ENCODE assay signal across 8 cellular contexts in genomic region chr20:19976595-19977372, GRCh38. TPM values are rescaled to one million over a fixed set of nuclear protein-coding genes. Genes with fewer than 3 reads are reported as not detected.
DNase-seq lines count a peak whose midpoint lies in the region; ATAC-seq and TF ChIP-seq lines count a peak whose summit lies in the region.

No MANE protein-coding gene starts in this region.

- POLR2A ChIA-PET in BJ (lab: Charles Lee): interaction anchor here (0.5 to 1.3 kb wide), 6 partner anchors 9 to 153 kb away, joined by 4 to 11 read pairs (median 4); partner anchors contain the start of gene NAA20

- H3K9me3 ChIP-seq in Peyer's patch: no peaks in the 10 kb centered on the region
- no peaks in the 10 kb centered on the region for H3K9me3 ChIP-seq in esophagus muscularis mucosa
- H3K9me3 ChIP-seq in neuronal stem cell (replicated peaks in 1 of 2; ENCODE audit: control insufficient read depth in 2 of 2, insufficient read depth in 1 of 2, low read depth in 1 of 2, low read length in 2 of 2): peaks cover 0 to 12% of the 10 kb centered on the region in 2 donors

- H3K4me3 ChIP-seq in BJ (ENCODE audit: low read depth, low read length): peak overlapping the region; percentile 82
- peak overlapping the region in 2 of 4 donors; percentile 8 to 51 for H3K4me3 ChIP-seq in Peyer's patch
- peak overlapping the region; percentile 60 to 66 (median 64) for H3K4me3 ChIP-seq in esophagus muscularis mucosa
- H3K4me3 ChIP-seq in neuronal stem cell (ENCODE audit: low read length in 2 of 2): no peak overlapping the region

- no peak overlapping the region for H2AFZ ChIP-seq in neuronal stem cell (ENCODE audit: low read length)

- no peak overlapping the region for H3K9ac ChIP-seq in neuronal stem cell (ENCODE audit: low read depth, low read length, poor library complexity)

- no peak overlapping the region for H4K8ac ChIP-seq in neuronal stem cell (ENCODE audit: low read depth, low read length)

- TF ChIP-seq POLR2A in Peyer's patch (IDR thresholded peaks at IDR 0.05): no peak
- TF ChIP-seq POLR2A in esophagus muscularis mucosa (IDR thresholded peaks at IDR 0.05; ENCODE audit: low read depth): no peak

- no peak overlapping the region for H2BK120ac ChIP-seq in neuronal stem cell (ENCODE audit: low read depth, low read length)

- H3K14ac ChIP-seq in neuronal stem cell (ENCODE audit: low read length): no peak overlapping the region

- no peaks in the 10 kb centered on the region for H3K27me3 ChIP-seq in BJ (ENCODE audit: control insufficient read depth, insufficient read depth, low read length)
- no peaks in the 10 kb centered on the region for H3K27me3 ChIP-seq in Peyer's patch
- no peaks in the 10 kb centered on the region for H3K27me3 ChIP-seq in esophagus muscularis mucosa
- peaks cover 0 to 11% (median 0%) of the 10 kb centered on the region in 3 experiments for H3K27me3 ChIP-seq in neuronal stem cell (ENCODE audit: control insufficient read depth in 3 of 3, insufficient read depth in 3 of 3, low read depth in 1 of 3, low read length in 3 of 3)

- no peak overlapping the region for H3K18ac ChIP-seq in neuronal stem cell (ENCODE audit: low read length)

- no peak overlapping the region for H2BK12ac ChIP-seq in neuronal stem cell (ENCODE audit: low read length)

- no peak overlapping the region for H2AK5ac ChIP-seq in neuronal stem cell (ENCODE audit: low read depth, low read length)

- H3K4ac ChIP-seq in neuronal stem cell (ENCODE audit: low read length): no peak overlapping the region

- H3K4me1 ChIP-seq in Peyer's patch: peaks cover 0 to 16% (median 0%) of the 10 kb centered on the region in 4 donors
- peaks cover 65 to 87% (median 82%) of the 10 kb centered on the region in 4 donors for H3K4me1 ChIP-seq in esophagus muscularis mucosa
- H3K4me1 ChIP-seq in neuronal stem cell (ENCODE audit: control insufficient read depth in 2 of 2, insufficient read depth in 1 of 2, low read depth in 1 of 2, low read length in 2 of 2): peaks cover 6 to 17% of the 10 kb centered on the region in 2 donors

- no peak for TF ChIP-seq EP300 in esophagus muscularis mucosa (IDR thresholded peaks at IDR 0.05)

- DNase-seq in BJ (ENCODE audit: low read depth): peak; percentile 51
- no peak for DNase-seq in Peyer's patch
- no peak for DNase-seq in esophagus muscularis mucosa (ENCODE audit: extremely low spot score)
- no peak for DNase-seq in neuronal stem cell (ENCODE audit: low spot score)
- no peak for DNase-seq in NCI-H2196 treated with DMSO at 0.1 percent for 48 hours (lab: John Stamatoyannopoulos, UW; ENCODE audit: unreplicated experiment)
- DNase-seq in SHP77 (lab: John Stamatoyannopoulos, UW): no peak

- intact Hi-C loops in esophagus muscularis mucosa (cut with DNase I): loop anchor here (5.0 kb wide), 1 partner anchor 89 kb away; no protein-coding TSS in a partner anchor

- 24% methylated on average over 8 of the region's 8 CpGs for WGBS in esophagus muscularis mucosa
- no CpG with 5 or more reads among the region's 8 CpGs for WGBS in neuronal stem cell (ENCODE audit: extremely low coverage in 2 of 2, insufficient read length in 2 of 2, insufficient replicate concordance in 1 of 2), 2 donors

- no peak overlapping the region for H2BK5ac ChIP-seq in neuronal stem cell (ENCODE audit: low read length)

- H4K91ac ChIP-seq in neuronal stem cell (ENCODE audit: low read depth, low read length, poor library complexity): no peak overlapping the region

- H3K79me1 ChIP-seq in neuronal stem cell (ENCODE audit: low read depth, low read length): no peaks in the 10 kb centered on the region

- CTCF ChIA-PET in BJ (lab: Yijun Ruan, JAX): interaction anchor here (0.7 to 5.0 kb wide), 8 partner anchors 10 to 1831 kb away, joined by 4 to 39 read pairs (median 6); no protein-coding TSS in a partner anchor

- TF ChIP-seq CTCF in BJ (IDR thresholded peaks at IDR 0.05; ENCODE audit: insufficient read depth, low read depth, low read length) (no peak), Peyer's patch (IDR thresholded peaks at IDR 0.05) (no peak), esophagus muscularis mucosa (IDR thresholded peaks at IDR 0.05) (no peak)

- peak overlapping the region; percentile 26 for H3K4me2 ChIP-seq in neuronal stem cell (ENCODE audit: insufficient read depth, low read length, poor library complexity, severe bottlenecking)

- ATAC-seq in HG02938 (IDR thresholded peaks at IDR 0.05; ENCODE audit: unreplicated experiment) (no peak), HG02981 (IDR thresholded peaks at IDR 0.05; ENCODE audit: unreplicated experiment) (no peak)

- no peak overlapping the region for H2BK15ac ChIP-seq in neuronal stem cell (ENCODE audit: low read length)

- H3K36me3 ChIP-seq in BJ (ENCODE audit: control insufficient read depth, insufficient read depth, low read length) (peaks cover 2% of the 10 kb centered on the region; the same call in 1 of the 2 replicates), Peyer's patch (peaks cover 0 to 41% (median 0%) of the 10 kb centered on the region in 3 donors), esophagus muscularis mucosa (peaks cover 0 to 16% (median 6%) of the 10 kb centered on the region in 4 donors), neuronal stem cell (replicated peaks in 1 of 2; ENCODE audit: control insufficient read depth in 2 of 2, insufficient read depth in 2 of 2, low read length in 2 of 2) (peaks cover 0 to 8% of the 10 kb centered on the region in 2 donors)

- H3K23ac ChIP-seq in neuronal stem cell (ENCODE audit: low read depth, low read length, poor library complexity): no peak overlapping the region

- H3K27ac ChIP-seq in Peyer's patch (peak overlapping the region; percentile 44 to 87 (median 49)), esophagus muscularis mucosa (replicated peaks in 1 of 4) (peak overlapping the region; percentile 92 to 93 (median 92)), neuronal stem cell (replicated peaks; ENCODE audit: low read length) (peak overlapping the region; percentile 34)

RNA-seq across cellular contexts. Expression of gene NAA20, which starts 40.4 kb away (rescaled TPM):
- 34.5 and 63.4 TPM in 2 replicates for polyA plus RNA-seq in BJ (2011; rRNA removed)
- 15.9 and 19.7 TPM in 2 replicates for polyA minus RNA-seq in BJ (2011; rRNA and poly(A)+ RNA removed)
- total RNA-seq in Peyer's patch (10 to 100 TPM; 13.3 to 20.9 (median 15.4) TPM), esophagus muscularis mucosa (10 to 100 TPM; 29.5 to 38.5 (median 34.8) TPM)
- polyA plus RNA-seq in neuronal stem cell (2013, experiment 1 of 2): 28.6 TPM
- 29.3 TPM for polyA plus RNA-seq in neuronal stem cell (2013, experiment 2 of 2)

Comparison
In these comparisons a context has a peak if more than half of its experiments do, and no peak if none do; other contexts are left out.
1. H3K4me3 ChIP-seq: peak in BJ (single experiment) and esophagus muscularis mucosa (4 of 4); none in neuronal stem cell (0 of 2).
2. H3K27ac ChIP-seq: peak in every context shown above with its lines; median percentile 92 in esophagus muscularis mucosa; 49 in Peyer's patch; 34 in neuronal stem cell.